Comparison of ENCODE assay signal across 8 cellular contexts in genomic region chr14:44803239-44803905, GRCh38.
DNase-seq lines count a peak whose midpoint lies in the region; ATAC-seq and TF ChIP-seq lines count a peak whose summit lies in the region.

No MANE protein-coding gene starts in this region.

- TF ChIP-seq CTCF in 22Rv1 (IDR thresholded peaks at IDR 0.05) (peak; percentile 84), GM06990 (IDR thresholded peaks at IDR 0.05; ENCODE audit: insufficient read depth, low read length, poor library complexity, severe bottlenecking) (peak; percentile 49), fibroblast of pulmonary artery (IDR thresholded peaks at IDR 0.05; ENCODE audit: low read length, missing control alignments) (peak; percentile 62), parathyroid adenoma (IDR thresholded peaks at IDR 0.05) (peak; percentile 78)

- POLR2A ChIA-PET in HEK293T (lab: Yijun Ruan, JAX) = no interaction called here

- no peak overlapping the region for H3K4me2 ChIP-seq in parathyroid adenoma (ENCODE audit: low read length)

- H3K36me3 ChIP-seq in GM06990 (ENCODE audit: control insufficient read depth, insufficient read depth, low read length) (no peaks in the 10 kb centered on the region), parathyroid adenoma (ENCODE audit: control insufficient read depth, insufficient read depth, low read length) (no peaks in the 10 kb centered on the region)

- no peaks in the 10 kb centered on the region for H3K79me2 ChIP-seq in parathyroid adenoma

- ATAC-seq in SK-N-SH treated with all-trans-retinoic acid at 6 μM for 48 hours = peak; percentile 82

- no peak for DNase-seq in GM06990 (ENCODE audit: extremely low read depth, insufficient read length)
- peak; percentile 48 for DNase-seq in HEK293T (ENCODE audit: extremely low spot score)
- peak; percentile 45 for DNase-seq in NAMALWA (ENCODE audit: low spot score)
- peak; percentile 83 for DNase-seq in fibroblast of pulmonary artery (ENCODE audit: low read depth)
- no peak for DNase-seq in activated effector memory CD4-positive, alpha-beta T cell treated with anti-CD3 and anti-CD28 coated beads, Interleukin-2, amount 50 U/mL, for 16 hours

- no peak overlapping the region for H2AFZ ChIP-seq in parathyroid adenoma

- H3K27ac ChIP-seq in 22Rv1 = no peak overlapping the region
- H3K27ac ChIP-seq in parathyroid adenoma = no peak overlapping the region

- CTCF ChIA-PET in HEK293T (lab: Yijun Ruan, JAX) = interaction anchor here (0.8 kb wide), 1 partner anchor 11 kb away, joined by 3 read pairs; no protein-coding TSS in a partner anchor

- H3K9ac ChIP-seq in parathyroid adenoma = no peak overlapping the region

- H3K27me3 ChIP-seq in GM06990 (replicated peaks; ENCODE audit: control insufficient read depth, insufficient read depth, low read length) (no peaks in the 10 kb centered on the region), parathyroid adenoma (ENCODE audit: control insufficient read depth, insufficient read depth, low read length) (no peaks in the 10 kb centered on the region)

- no peak overlapping the region for H3K4me3 ChIP-seq in GM06990 (replicated peaks; ENCODE audit: low read depth, low read length)
- no peak overlapping the region for H3K4me3 ChIP-seq in fibroblast of pulmonary artery (replicated peaks; ENCODE audit: low read depth, low read length)
- no peak overlapping the region for H3K4me3 ChIP-seq in parathyroid adenoma (ENCODE audit: low read depth, low read length)

- H3K9me3 ChIP-seq in parathyroid adenoma (ENCODE audit: control insufficient read depth, low read length) = no peaks in the 10 kb centered on the region

- no peaks in the 10 kb centered on the region for H3K4me1 ChIP-seq in parathyroid adenoma

TF ChIP-seq in HEK293T, 16 proteins besides CTCF, POLR2A, EP300 and RAD21:
- no peak for TF ChIP-seq FOXA1 (IDR thresholded peaks at IDR 0.05)
- TF ChIP-seq ELF4 (IDR thresholded peaks at IDR 0.05) = no peak
- no peak for TF ChIP-seq PKNOX1 (IDR thresholded peaks at IDR 0.05)
- no peak for TF ChIP-seq ARNT (IDR thresholded peaks at IDR 0.05)
- TF ChIP-seq LEF1 (IDR thresholded peaks at IDR 0.05; ENCODE audit: borderline replicate concordance) = no peak
- no peak for TF ChIP-seq SP1 (IDR thresholded peaks at IDR 0.05)
- TF ChIP-seq NFRKB (IDR thresholded peaks at IDR 0.05) = no peak
- no peak for TF ChIP-seq FOXM1 (IDR thresholded peaks at IDR 0.05; ENCODE audit: borderline replicate concordance)
- no peak for TF ChIP-seq L3MBTL2 (conservative IDR thresholded peaks at IDR 0.05)
- no peak for TF ChIP-seq CTBP1 (IDR thresholded peaks at IDR 0.05; ENCODE audit: borderline replicate concordance)
- no peak for TF ChIP-seq BHLHE40 (IDR thresholded peaks at IDR 0.05; ENCODE audit: borderline replicate concordance)
- TF ChIP-seq SUZ12 (IDR thresholded peaks at IDR 0.05) = no peak
- TF ChIP-seq ZNF384 (IDR thresholded peaks at IDR 0.05) = no peak
TF ChIP-seq in HEK293T: peak in this region for 0.

TF ChIP-seq in SK-N-SH treated with all-trans-retinoic acid at 6 μM for 48 hours, 23 proteins besides CTCF, POLR2A, EP300 and RAD21:
- no peak for TF ChIP-seq TOX (CRISPR knock-in tag; IDR thresholded peaks at IDR 0.05; ENCODE audit: borderline replicate concordance)
- no peak for TF ChIP-seq PPARA (CRISPR knock-in tag; IDR thresholded peaks at IDR 0.05; ENCODE audit: borderline replicate concordance)
- TF ChIP-seq TSHZ2 (CRISPR knock-in tag; IDR thresholded peaks at IDR 0.05) = no peak
- TF ChIP-seq ARNTL (CRISPR knock-in tag; IDR thresholded peaks at IDR 0.05; ENCODE audit: borderline replicate concordance, low read depth) = no peak
- TF ChIP-seq BACH2 (CRISPR knock-in tag; IDR thresholded peaks at IDR 0.05; ENCODE audit: borderline replicate concordance) = no peak
- no peak for TF ChIP-seq ZNF565 (CRISPR knock-in tag; conservative IDR thresholded peaks at IDR 0.05; ENCODE audit: low read depth)
- TF ChIP-seq ZNF8 (CRISPR knock-in tag; IDR thresholded peaks at IDR 0.05) = no peak
- no peak for TF ChIP-seq PATZ1 (CRISPR knock-in tag; IDR thresholded peaks at IDR 0.05; ENCODE audit: borderline replicate concordance)
- no peak for TF ChIP-seq CSRNP3 (CRISPR knock-in tag; IDR thresholded peaks at IDR 0.05)
- no peak for TF ChIP-seq RARB (CRISPR knock-in tag; IDR thresholded peaks at IDR 0.05)
- no peak for TF ChIP-seq ZC3H10 (CRISPR knock-in tag; IDR thresholded peaks at IDR 0.05)
- no peak for TF ChIP-seq ESRRG (CRISPR knock-in tag; IDR thresholded peaks at IDR 0.05)
- no peak for TF ChIP-seq POU6F1 (CRISPR knock-in tag; IDR thresholded peaks at IDR 0.05; ENCODE audit: borderline replicate concordance, low read depth)
- TF ChIP-seq ISL1 (CRISPR knock-in tag; IDR thresholded peaks at IDR 0.05) = no peak
- no peak for TF ChIP-seq CSDC2 (CRISPR knock-in tag; IDR thresholded peaks at IDR 0.05)
- TF ChIP-seq TCF4 (CRISPR knock-in tag; IDR thresholded peaks at IDR 0.05; ENCODE audit: borderline replicate concordance) = no peak
- no peak for TF ChIP-seq OSR1 (CRISPR knock-in tag; IDR thresholded peaks at IDR 0.05)
- no peak for TF ChIP-seq ZNF70 (CRISPR knock-in tag; IDR thresholded peaks at IDR 0.05)

Comparison
In these comparisons a context has a peak if more than half of its experiments do, and no peak if none do; other contexts are left out.
1. DNase-seq: peak in HEK293T (single experiment), NAMALWA (single experiment) and fibroblast of pulmonary artery (single experiment); none in GM06990 (single experiment) and activated effector memory CD4-positive, alpha-beta T cell treated with anti-CD3 and anti-CD28 coated beads, Interleukin-2, amount 50 U/mL, for 16 hours (single experiment).
2. Peak in every context shown above with its lines, with median percentiles within 50 percentile points of each other: CTCF ChIP-seq.